ENCODE assay signal across 9 cellular contexts in the genomic region with DNA sequence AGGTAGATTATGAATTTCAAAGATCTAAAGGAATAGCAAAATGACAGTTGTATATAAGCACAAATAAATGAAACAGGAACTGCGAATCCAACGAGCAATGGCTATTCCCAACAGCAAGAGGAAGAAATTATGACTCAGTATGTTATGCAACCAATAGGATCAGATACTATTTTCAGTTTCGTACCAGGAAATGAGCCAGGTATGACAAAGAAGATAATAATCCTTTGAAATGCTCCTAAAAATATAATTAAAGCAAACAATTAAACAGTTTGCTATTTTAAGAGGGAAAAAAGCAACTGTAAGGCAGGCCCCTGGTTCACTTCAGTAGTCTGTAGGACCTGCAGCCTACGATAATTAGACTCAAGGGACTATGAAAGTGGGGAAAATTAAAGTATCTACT. TPM values are rescaled to one million over a fixed set of nuclear protein-coding genes. Genes with fewer than 3 reads are reported as not detected.
DNase-seq lines count a peak whose midpoint lies in the region; TF ChIP-seq lines count a peak whose summit lies in the region.
"Had no signal": no experiment of that assay in that cellular context is flagged by ENCODE, and none has a peak within 500 bp of the region (broad histone marks: within the 10 kb centered on the region; RNA-seq: fewer than 3 reads in every experiment).

No MANE protein-coding gene starts in this region.

- peak; percentile 54 for DNase-seq in GF-D8 (lab: John Stamatoyannopoulos, UW)
- peak; percentile 83 for DNase-seq in RPMI7951 (ENCODE audit: low read depth)
- peak; percentile 82 for DNase-seq in fibroblast of villous mesenchyme (ENCODE audit: low read depth)
- DNase-seq in sigmoid colon, result no peak
- no peak for DNase-seq in NCI-H1694 (lab: John Stamatoyannopoulos, UW)
- no peak for DNase-seq in testis
- no peak for DNase-seq in Caco-2
- DNase-seq in NCI-H1417 (lab: John Stamatoyannopoulos, UW), result no peak

- no peak overlapping the region for H3K4me3 ChIP-seq in fibroblast of villous mesenchyme (ENCODE audit: low read depth, low read length)
- H3K4me3 ChIP-seq in sigmoid colon, result no peak overlapping the region
- no peak overlapping the region for H3K4me3 ChIP-seq in testis
- H3K4me3 ChIP-seq in Caco-2 (ENCODE audit: low read depth, low read length), result no peak overlapping the region

- H3K27ac ChIP-seq in sigmoid colon (peak overlapping the region; percentile 69 to 86 (median 78)), testis (peak overlapping the region in 1 of 2 donors; percentile 62)

- BruUV-seq in Caco-2 (replicated peaks; lab: Mats Ljungman, UMichigan), result no TSS peak

- no peaks in the 10 kb centered on the region for H3K36me3 Mint-ChIP-seq in Caco-2 (ENCODE audit: insufficient read depth, unreplicated experiment)

- H3K27me3 Mint-ChIP-seq in Caco-2 (ENCODE audit: insufficient read depth, unreplicated experiment), result no peaks in the 10 kb centered on the region
- H3K27me3 Mint-ChIP-seq: type B pancreatic cell had no signal

- no peak overlapping the region for H3K27ac Mint-ChIP-seq in Caco-2 (ENCODE audit: unreplicated experiment)
- H3K27ac Mint-ChIP-seq: type B pancreatic cell had no signal

- no peaks in the 10 kb centered on the region for H3K9me3 Mint-ChIP-seq in Caco-2 (ENCODE audit: unreplicated experiment)

- H3K4me1 ChIP-seq in sigmoid colon (peaks cover 0 to 60% (median 41%) of the 10 kb centered on the region in 4 donors), testis (no peaks in the 10 kb centered on the region), Caco-2 (no peaks in the 10 kb centered on the region)

- WGBS in sigmoid colon, 2 donors, result 43 to 47% methylated on average over 4 of the region's 4 CpGs
- 58 to 70% methylated on average over 4 of the region's 4 CpGs for WGBS in testis, 2 donors

- no peak overlapping the region for H3K4me3 Mint-ChIP-seq in Caco-2 (ENCODE audit: unreplicated experiment)
- H3K4me3 Mint-ChIP-seq: type B pancreatic cell had no signal

- H3K27me3 ChIP-seq in sigmoid colon (no peaks in the 10 kb centered on the region), testis (no peaks in the 10 kb centered on the region), Caco-2 (replicated peaks; ENCODE audit: control insufficient read depth, insufficient read depth, low read length) (no peaks in the 10 kb centered on the region)

- TF ChIP-seq POLR2A in sigmoid colon (IDR thresholded peaks at IDR 0.05) (no peak), testis (IDR thresholded peaks at IDR 0.05) (no peak)

- CTCF ChIA-PET in Caco-2 (lab: Charles Lee), result no interaction called here

- peak in 3 of 4 donors; percentile 42 to 83 (median 49) for TF ChIP-seq EP300 in sigmoid colon (IDR thresholded peaks at IDR 0.05)

- H3K9me3 ChIP-seq in sigmoid colon (no peaks in the 10 kb centered on the region), testis (no peaks in the 10 kb centered on the region), Caco-2 (no peaks in the 10 kb centered on the region)

- no peak for TF ChIP-seq CTCF in fibroblast of villous mesenchyme (IDR thresholded peaks at IDR 0.05; ENCODE audit: insufficient read depth, low read depth, low read length)
- no peak for TF ChIP-seq CTCF in sigmoid colon (IDR thresholded peaks at IDR 0.05)
- TF ChIP-seq CTCF in testis (IDR thresholded peaks at IDR 0.05), result no peak
- TF ChIP-seq CTCF in Caco-2 (IDR thresholded peaks at IDR 0.05; ENCODE audit: insufficient read depth in 1 of 2, low read depth in 1 of 2, low read length in 1 of 2, severe bottlenecking in 1 of 2, unreplicated experiment in 1 of 2), result no peak

- intact Hi-C loops in sigmoid colon (cut with DNase I), result loop anchor here (2.0 to 5.0 kb wide), 2 partner anchors 106 to 211 kb away; no protein-coding TSS in a partner anchor
- intact Hi-C loops in testis (cut with DNase I; ENCODE audit: low total_unique reads), result no loop called here
- intact Hi-C loops in Caco-2 (cut with micrococcal nuclease; ENCODE audit: unreplicated experiment), result no loop called here

- H3K36me3 ChIP-seq in sigmoid colon (no peaks in the 10 kb centered on the region), testis (ENCODE audit: low read depth, missing control alignments) (no peaks in the 10 kb centered on the region), Caco-2 (ENCODE audit: control insufficient read depth, insufficient read depth, low read length) (no peaks in the 10 kb centered on the region)

- H3K4me1 Mint-ChIP-seq in Caco-2 (ENCODE audit: low read depth, unreplicated experiment), result no peaks in the 10 kb centered on the region

- POLR2A ChIA-PET in Caco-2 (lab: Charles Lee), result no interaction called here

RNA-seq across cellular contexts. Expression of a gene that starts 58.9 kb away (rescaled TPM):
- total RNA-seq in RPMI7951 (2014; rRNA removed; shearing (Covaris generic)), result 14.8 and 21.0 TPM in 2 replicates
- 13.2 and 13.4 TPM in 2 replicates for total RNA-seq in fibroblast of villous mesenchyme
- total RNA-seq in sigmoid colon, result 10 to 100 TPM; 27.1 to 36.4 (median 28.1) TPM
- polyA plus RNA-seq in sigmoid colon, result 10 to 100 TPM; 13.1 to 40.9 (median 33.0) TPM
- total RNA-seq in testis, result 10 to 100 TPM; 31.7 to 33.9 TPM
- 9.1 TPM for polyA plus RNA-seq in testis (ENCODE audit: insufficient read depth, low read depth, low replicate concordance)
- 10.3 TPM in 2 replicates for total RNA-seq in Caco-2 (2022)

Comparison
In these comparisons a context has a peak if more than half of its experiments do, and no peak if none do; other contexts are left out.
1. DNase-seq: peak in GF-D8 (single experiment), RPMI7951 (single experiment) and fibroblast of villous mesenchyme (single experiment); none in sigmoid colon (single experiment), NCI-H1694 (single experiment), testis (single experiment), Caco-2 (0 of 2) and NCI-H1417 (0 of 3).